ENCODE assay signal across 1 cellular context in genomic region chr15:64381000-64381751, GRCh38.
A peak's percentile ranks its signal among the peaks of the same experiment; 100 is the strongest.
TF ChIP-seq lines count a peak whose summit lies in the region.

TSS of gene PCLAF (minus strand) at chr15:64381441. CDS start at chr15:64381371, 70 bp downstream.

TF ChIP-seq in K562, 482 proteins besides CTCF, POLR2A, EP300 and RAD21 (continued from another document and continues in another):
- TF ChIP-seq, protein P1, sequence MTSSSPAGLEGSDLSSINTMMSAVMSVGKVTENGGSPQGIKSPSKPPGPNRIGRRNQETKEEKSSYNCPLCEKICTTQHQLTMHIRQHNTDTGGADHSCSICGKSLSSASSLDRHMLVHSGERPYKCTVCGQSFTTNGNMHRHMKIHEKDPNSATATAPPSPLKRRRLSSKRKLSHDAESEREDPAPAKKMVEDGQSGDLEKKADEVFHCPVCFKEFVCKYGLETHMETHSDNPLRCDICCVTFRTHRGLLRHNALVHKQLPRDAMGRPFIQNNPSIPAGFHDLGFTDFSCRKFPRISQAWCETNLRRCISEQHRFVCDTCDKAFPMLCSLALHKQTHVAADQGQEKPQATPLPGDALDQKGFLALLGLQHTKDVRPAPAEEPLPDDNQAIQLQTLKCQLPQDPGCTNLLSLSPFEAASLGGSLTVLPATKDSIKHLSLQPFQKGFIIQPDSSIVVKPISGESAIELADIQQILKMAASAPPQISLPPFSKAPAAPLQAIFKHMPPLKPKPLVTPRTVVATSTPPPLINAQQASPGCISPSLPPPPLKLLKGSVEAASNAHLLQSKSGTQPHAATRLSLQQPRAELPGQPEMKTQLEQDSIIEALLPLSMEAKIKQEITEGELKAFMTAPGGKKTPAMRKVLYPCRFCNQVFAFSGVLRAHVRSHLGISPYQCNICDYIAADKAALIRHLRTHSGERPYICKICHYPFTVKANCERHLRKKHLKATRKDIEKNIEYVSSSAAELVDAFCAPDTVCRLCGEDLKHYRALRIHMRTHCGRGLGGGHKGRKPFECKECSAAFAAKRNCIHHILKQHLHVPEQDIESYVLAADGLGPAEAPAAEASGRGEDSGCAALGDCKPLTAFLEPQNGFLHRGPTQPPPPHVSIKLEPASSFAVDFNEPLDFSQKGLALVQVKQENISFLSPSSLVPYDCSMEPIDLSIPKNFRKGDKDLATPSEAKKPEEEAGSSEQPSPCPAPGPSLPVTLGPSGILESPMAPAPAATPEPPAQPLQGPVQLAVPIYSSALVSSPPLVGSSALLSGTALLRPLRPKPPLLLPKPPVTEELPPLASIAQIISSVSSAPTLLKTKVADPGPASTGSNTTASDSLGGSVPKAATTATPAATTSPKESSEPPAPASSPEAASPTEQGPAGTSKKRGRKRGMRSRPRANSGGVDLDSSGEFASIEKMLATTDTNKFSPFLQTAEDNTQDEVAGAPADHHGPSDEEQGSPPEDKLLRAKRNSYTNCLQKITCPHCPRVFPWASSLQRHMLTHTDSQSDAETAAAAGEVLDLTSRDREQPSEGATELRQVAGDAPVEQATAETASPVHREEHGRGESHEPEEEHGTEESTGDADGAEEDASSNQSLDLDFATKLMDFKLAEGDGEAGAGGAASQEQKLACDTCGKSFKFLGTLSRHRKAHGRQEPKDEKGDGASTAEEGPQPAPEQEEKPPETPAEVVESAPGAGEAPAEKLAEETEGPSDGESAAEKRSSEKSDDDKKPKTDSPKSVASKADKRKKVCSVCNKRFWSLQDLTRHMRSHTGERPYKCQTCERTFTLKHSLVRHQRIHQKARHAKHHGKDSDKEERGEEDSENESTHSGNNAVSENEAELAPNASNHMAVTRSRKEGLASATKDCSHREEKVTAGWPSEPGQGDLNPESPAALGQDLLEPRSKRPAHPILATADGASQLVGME (CRISPR knock-in tag; IDR thresholded peaks at IDR 0.05), result 0 out of 2 replicates have a peak, but pooled peaks have one; percentile 51
- no peak for TF ChIP-seq TGIF2 (CRISPR knock-in tag; IDR thresholded peaks at IDR 0.05)
- no peak for TF ChIP-seq ESRRB (CRISPR knock-in tag; IDR thresholded peaks at IDR 0.05; ENCODE audit: borderline replicate concordance)
- 0 out of 2 replicates have a peak, but pooled peaks have one; percentile 12 for TF ChIP-seq SOX6 (IDR thresholded peaks at IDR 0.05)
- TF ChIP-seq, protein P2, sequence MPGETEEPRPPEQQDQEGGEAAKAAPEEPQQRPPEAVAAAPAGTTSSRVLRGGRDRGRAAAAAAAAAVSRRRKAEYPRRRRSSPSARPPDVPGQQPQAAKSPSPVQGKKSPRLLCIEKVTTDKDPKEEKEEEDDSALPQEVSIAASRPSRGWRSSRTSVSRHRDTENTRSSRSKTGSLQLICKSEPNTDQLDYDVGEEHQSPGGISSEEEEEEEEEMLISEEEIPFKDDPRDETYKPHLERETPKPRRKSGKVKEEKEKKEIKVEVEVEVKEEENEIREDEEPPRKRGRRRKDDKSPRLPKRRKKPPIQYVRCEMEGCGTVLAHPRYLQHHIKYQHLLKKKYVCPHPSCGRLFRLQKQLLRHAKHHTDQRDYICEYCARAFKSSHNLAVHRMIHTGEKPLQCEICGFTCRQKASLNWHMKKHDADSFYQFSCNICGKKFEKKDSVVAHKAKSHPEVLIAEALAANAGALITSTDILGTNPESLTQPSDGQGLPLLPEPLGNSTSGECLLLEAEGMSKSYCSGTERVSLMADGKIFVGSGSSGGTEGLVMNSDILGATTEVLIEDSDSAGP (CRISPR knock-in tag; IDR thresholded peaks at IDR 0.05), result no peak
- TF ChIP-seq ELK3 (CRISPR knock-in tag; IDR thresholded peaks at IDR 0.05), result no peak
- no peak for TF ChIP-seq SRF (CRISPR knock-in tag; IDR thresholded peaks at IDR 0.05)
- no peak for TF ChIP-seq HLTF (IDR thresholded peaks at IDR 0.05)
- TF ChIP-seq JUNB (CRISPR knock-in tag; conservative IDR thresholded peaks at IDR 0.05), result no peak
- TF ChIP-seq CCNT2 (IDR thresholded peaks at IDR 0.05; ENCODE audit: borderline replicate concordance, extremely low read depth, insufficient read length, low read depth, low read length), result no peak
- TF ChIP-seq HMGN3 (IDR thresholded peaks at IDR 0.05; ENCODE audit: borderline replicate concordance, extremely low read depth, insufficient read length, low read depth, low read length), result peak; percentile 66
- no peak for TF ChIP-seq DDX20 (tag; IDR thresholded peaks at IDR 0.05; ENCODE audit: low read depth)
- peak; percentile 98 for TF ChIP-seq E2F3 (CRISPR knock-in tag; IDR thresholded peaks at IDR 0.05)
- peak; percentile 96 for TF ChIP-seq NFYB (IDR thresholded peaks at IDR 0.05; ENCODE audit: extremely low read depth, insufficient read length)
- TF ChIP-seq, protein P3, sequence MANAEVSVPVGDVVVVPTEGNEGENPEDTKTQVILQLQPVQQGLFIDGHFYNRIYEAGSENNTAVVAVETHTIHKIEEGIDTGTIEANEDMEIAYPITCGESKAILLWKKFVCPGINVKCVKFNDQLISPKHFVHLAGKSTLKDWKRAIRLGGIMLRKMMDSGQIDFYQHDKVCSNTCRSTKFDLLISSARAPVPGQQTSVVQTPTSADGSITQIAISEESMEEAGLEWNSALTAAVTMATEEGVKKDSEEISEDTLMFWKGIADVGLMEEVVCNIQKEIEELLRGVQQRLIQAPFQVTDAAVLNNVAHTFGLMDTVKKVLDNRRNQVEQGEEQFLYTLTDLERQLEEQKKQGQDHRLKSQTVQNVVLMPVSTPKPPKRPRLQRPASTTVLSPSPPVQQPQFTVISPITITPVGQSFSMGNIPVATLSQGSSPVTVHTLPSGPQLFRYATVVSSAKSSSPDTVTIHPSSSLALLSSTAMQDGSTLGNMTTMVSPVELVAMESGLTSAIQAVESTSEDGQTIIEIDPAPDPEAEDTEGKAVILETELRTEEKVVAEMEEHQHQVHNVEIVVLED (CRISPR knock-in tag; IDR thresholded peaks at IDR 0.05), result no peak
- peak; percentile 27; the same call in 1 of the 2 replicates for TF ChIP-seq HCFC1 (IDR thresholded peaks at IDR 0.05; ENCODE audit: low read depth, low read length)
- no peak for TF ChIP-seq PHB (CRISPR knock-in tag; IDR thresholded peaks at IDR 0.05)
- peak; percentile 58 for TF ChIP-seq CREB1 (IDR thresholded peaks at IDR 0.05)
- TF ChIP-seq CREB1 (CRISPR knock-in tag; IDR thresholded peaks at IDR 0.05), result peak; percentile 62
- TF ChIP-seq MTA3 (IDR thresholded peaks at IDR 0.05; ENCODE audit: borderline replicate concordance), result peak; percentile 97
- TF ChIP-seq HES1 (IDR thresholded peaks at IDR 0.05; ENCODE audit: low read depth), result no peak
- no peak for TF ChIP-seq KAT8 (IDR thresholded peaks at IDR 0.05; ENCODE audit: low read depth)
- no peak for TF ChIP-seq CEBPG (CRISPR knock-in tag; IDR thresholded peaks at IDR 0.05)
- TF ChIP-seq CEBPG (tag; conservative IDR thresholded peaks at IDR 0.05 in 1 of 2, IDR thresholded peaks at IDR 0.05 in 1 of 2), result no peak
- TF ChIP-seq PURB (CRISPR knock-in tag; IDR thresholded peaks at IDR 0.05; ENCODE audit: low read depth), result no peak
- TF ChIP-seq PHF20 (IDR thresholded peaks at IDR 0.05; ENCODE audit: partially characterized antibody), result peak; percentile 54
- TF ChIP-seq NR2C1 (IDR thresholded peaks at IDR 0.05), result no peak
- no peak for TF ChIP-seq NR2C1 (tag; IDR thresholded peaks at IDR 0.05)
- no peak for TF ChIP-seq U2AF1 (optimal IDR thresholded peaks at IDR 0.05; ENCODE audit: low read depth, low read length)
- TF ChIP-seq, protein P4, sequence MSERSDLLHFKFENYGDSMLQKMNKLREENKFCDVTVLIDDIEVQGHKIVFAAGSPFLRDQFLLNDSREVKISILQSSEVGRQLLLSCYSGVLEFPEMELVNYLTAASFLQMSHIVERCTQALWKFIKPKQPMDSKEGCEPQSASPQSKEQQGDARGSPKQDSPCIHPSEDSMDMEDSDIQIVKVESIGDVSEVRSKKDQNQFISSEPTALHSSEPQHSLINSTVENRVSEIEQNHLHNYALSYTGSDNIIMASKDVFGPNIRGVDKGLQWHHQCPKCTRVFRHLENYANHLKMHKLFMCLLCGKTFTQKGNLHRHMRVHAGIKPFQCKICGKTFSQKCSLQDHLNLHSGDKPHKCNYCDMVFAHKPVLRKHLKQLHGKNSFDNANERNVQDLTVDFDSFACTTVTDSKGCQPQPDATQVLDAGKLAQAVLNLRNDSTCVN (CRISPR knock-in tag; IDR thresholded peaks at IDR 0.05), result no peak
- peak; percentile 85 for TF ChIP-seq ZFX (CRISPR knock-in tag; IDR thresholded peaks at IDR 0.05)
- TF ChIP-seq U2AF2 (optimal IDR thresholded peaks at IDR 0.05; ENCODE audit: low read depth, low read length), result no peak
- TF ChIP-seq MAFG (tag; conservative IDR thresholded peaks at IDR 0.05), result no peak
- no peak for TF ChIP-seq ZNF217 (CRISPR knock-in tag; IDR thresholded peaks at IDR 0.05)
- no peak for TF ChIP-seq HDAC8 (tag; IDR thresholded peaks at IDR 0.05)
- no peak for TF ChIP-seq PCBP1 (IDR thresholded peaks at IDR 0.05; ENCODE audit: low read depth, low read length, poor library complexity, severe bottlenecking)
- 0 out of 4 replicates have a peak, but pooled peaks of 1 of the 2 experiments have one; percentile 18 for TF ChIP-seq UBTF (IDR thresholded peaks at IDR 0.05; ENCODE audit: borderline replicate concordance in 1 of 2, low read depth in 2 of 2, low read length in 2 of 2)
- TF ChIP-seq, protein P5, sequence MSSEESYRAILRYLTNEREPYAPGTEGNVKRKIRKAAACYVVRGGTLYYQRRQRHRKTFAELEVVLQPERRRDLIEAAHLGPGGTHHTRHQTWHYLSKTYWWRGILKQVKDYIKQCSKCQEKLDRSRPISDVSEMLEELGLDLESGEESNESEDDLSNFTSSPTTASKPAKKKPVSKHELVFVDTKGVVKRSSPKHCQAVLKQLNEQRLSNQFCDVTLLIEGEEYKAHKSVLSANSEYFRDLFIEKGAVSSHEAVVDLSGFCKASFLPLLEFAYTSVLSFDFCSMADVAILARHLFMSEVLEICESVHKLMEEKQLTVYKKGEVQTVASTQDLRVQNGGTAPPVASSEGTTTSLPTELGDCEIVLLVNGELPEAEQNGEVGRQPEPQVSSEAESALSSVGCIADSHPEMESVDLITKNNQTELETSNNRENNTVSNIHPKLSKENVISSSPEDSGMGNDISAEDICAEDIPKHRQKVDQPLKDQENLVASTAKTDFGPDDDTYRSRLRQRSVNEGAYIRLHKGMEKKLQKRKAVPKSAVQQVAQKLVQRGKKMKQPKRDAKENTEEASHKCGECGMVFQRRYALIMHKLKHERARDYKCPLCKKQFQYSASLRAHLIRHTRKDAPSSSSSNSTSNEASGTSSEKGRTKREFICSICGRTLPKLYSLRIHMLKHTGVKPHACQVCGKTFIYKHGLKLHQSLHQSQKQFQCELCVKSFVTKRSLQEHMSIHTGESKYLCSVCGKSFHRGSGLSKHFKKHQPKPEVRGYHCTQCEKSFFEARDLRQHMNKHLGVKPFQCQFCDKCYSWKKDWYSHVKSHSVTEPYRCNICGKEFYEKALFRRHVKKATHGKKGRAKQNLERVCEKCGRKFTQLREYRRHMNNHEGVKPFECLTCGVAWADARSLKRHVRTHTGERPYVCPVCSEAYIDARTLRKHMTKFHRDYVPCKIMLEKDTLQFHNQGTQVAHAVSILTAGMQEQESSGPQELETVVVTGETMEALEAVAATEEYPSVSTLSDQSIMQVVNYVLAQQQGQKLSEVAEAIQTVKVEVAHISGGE (CRISPR knock-in tag; IDR thresholded peaks at IDR 0.05), result peak in 1 of 3 experiments; percentile 67; a peak in 2 of 6 replicates
- TF ChIP-seq JUND (IDR thresholded peaks at IDR 0.05; ENCODE audit: borderline replicate concordance, low read depth, low read length), result no peak; the same call in 1 of the 2 replicates
- no peak for TF ChIP-seq JUND (tag; IDR thresholded peaks at IDR 0.05; ENCODE audit: borderline replicate concordance, low read depth, low read length)
- TF ChIP-seq THRAP3 (IDR thresholded peaks at IDR 0.05; ENCODE audit: borderline replicate concordance), result no peak
- TF ChIP-seq, protein P6, sequence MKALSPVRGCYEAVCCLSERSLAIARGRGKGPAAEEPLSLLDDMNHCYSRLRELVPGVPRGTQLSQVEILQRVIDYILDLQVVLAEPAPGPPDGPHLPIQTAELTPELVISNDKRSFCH (CRISPR knock-in tag; IDR thresholded peaks at IDR 0.05), result no peak
- TF ChIP-seq, protein P6 (tag; IDR thresholded peaks at IDR 0.05), result peak; percentile 31; the same call in 1 of the 2 replicates
- TF ChIP-seq SRSF1 (IDR thresholded peaks at IDR 0.05; ENCODE audit: low read depth, low read length), result no peak
- TF ChIP-seq CBX1 (IDR thresholded peaks at IDR 0.05; ENCODE audit: low read depth), result no peak
- no peak for TF ChIP-seq SIRT6 (IDR thresholded peaks at IDR 0.05; ENCODE audit: low read depth, low read length)
- no peak for TF ChIP-seq NR1H2 (CRISPR knock-in tag; IDR thresholded peaks at IDR 0.05)
